Comparison of ENCODE assay signal across 14 cellular contexts in the genomic region with DNA sequence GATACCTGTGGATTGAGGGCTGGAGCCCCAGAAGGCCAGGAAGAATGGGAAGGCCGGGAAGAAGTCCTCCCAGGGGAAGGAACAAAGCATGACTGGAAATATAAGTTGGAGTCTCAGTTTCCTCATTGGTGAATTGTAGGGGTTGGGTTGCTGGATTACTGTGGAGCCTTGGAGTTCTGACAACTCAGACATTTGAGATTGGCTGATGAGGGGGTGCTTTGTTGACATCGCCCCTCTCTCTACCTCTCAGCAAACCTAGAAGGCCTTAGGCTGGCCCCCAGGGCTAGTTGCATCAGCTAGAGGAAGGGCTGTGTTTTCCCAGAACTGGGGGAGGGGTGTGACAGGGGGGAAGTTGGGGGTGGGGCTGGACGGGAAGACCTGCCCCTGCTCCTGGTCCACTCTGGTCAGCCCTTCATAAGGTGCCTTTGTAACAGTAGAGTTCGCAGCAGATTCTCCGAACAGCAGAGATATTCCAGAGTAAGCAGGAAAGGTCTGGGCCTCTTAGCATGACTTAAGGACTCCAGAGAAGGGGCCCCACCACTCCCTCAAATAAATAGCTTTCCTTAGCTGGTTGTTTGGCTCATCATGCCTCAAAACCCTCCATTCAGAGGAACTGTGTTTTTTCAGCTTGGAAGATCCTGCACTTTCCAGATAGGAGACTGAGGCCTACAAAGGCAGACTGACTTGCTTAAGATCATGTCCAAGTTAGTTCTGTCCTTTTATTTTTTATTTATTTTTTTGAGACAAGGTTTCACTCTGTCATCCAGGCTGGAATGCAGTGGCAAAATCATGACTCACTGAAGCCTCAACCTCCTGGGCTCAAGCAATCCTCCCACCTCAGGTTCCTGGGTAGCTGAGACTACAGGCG. TPM values are rescaled to one million over a fixed set of nuclear protein-coding genes. Genes with fewer than 3 reads are reported as not detected.
DNase-seq lines count a peak whose midpoint lies in the region; ATAC-seq and TF ChIP-seq lines count a peak whose summit lies in the region.
"Had no signal": no experiment of that assay in that cellular context is flagged by ENCODE, and none has a peak within 500 bp of the region (broad histone marks: within the 10 kb centered on the region; RNA-seq: fewer than 3 reads in every experiment).

No MANE protein-coding gene starts in this region.

- DNase-seq in AG04449 (ENCODE audit: low read depth, low spot score) (peak; percentile 29), HS-27A (ENCODE audit: low read depth) (peak; percentile 69), iPS-NIHi7 (ENCODE audit: extremely low spot score) (peak; percentile 76), NCI-H2029 (lab: John Stamatoyannopoulos, UW) (no peak), caudate nucleus (lab: John Stamatoyannopoulos, UW) (no peak), GF-D8 (lab: John Stamatoyannopoulos, UW) (no peak)
- DNase-seq in activated CD8-positive, alpha-beta T cell treated with anti-CD3 and anti-CD28 coated beads for 36 hours: no peak
- DNase-seq: activated CD8-positive, alpha-beta memory T cell treated with anti-CD3 and anti-CD28 coated beads, Interleukin-2, amount 10 ng/mL, durations not matched to agents 7 days and 5 days; COR-L47; left ventricle myocardium inferior; NCI-H1417; stimulated activated naive CD4-positive, alpha-beta T cell treated with Interleukin-2 at 50 U/mL for 16 hours had no signal

- no peaks in the 10 kb centered on the region for H3K9me3 Mint-ChIP-seq in activated CD8-positive, alpha-beta T cell treated with anti-CD3 and anti-CD28 coated beads for 36 hours

- no peak for ATAC-seq in activated CD8-positive, alpha-beta T cell treated with anti-CD3 and anti-CD28 coated beads for 36 hours
- no peak for ATAC-seq in HG02763 (IDR thresholded peaks at IDR 0.05; ENCODE audit: unreplicated experiment)
- ATAC-seq: activated CD8-positive, alpha-beta memory T cell treated with anti-CD3 and anti-CD28 coated beads, Interleukin-2, amount 10 ng/mL, durations not matched to agents 7 days and 5 days had no signal

- H3K4me3 Mint-ChIP-seq in activated CD8-positive, alpha-beta T cell treated with anti-CD3 and anti-CD28 coated beads for 36 hours: no peak overlapping the region
- H3K4me3 Mint-ChIP-seq: activated CD8-positive, alpha-beta memory T cell treated with anti-CD3 and anti-CD28 coated beads, Interleukin-2, amount 10 ng/mL, durations not matched to agents 7 days and 5 days had no signal

- H3K4me1 Mint-ChIP-seq in activated CD8-positive, alpha-beta T cell treated with anti-CD3 and anti-CD28 coated beads for 36 hours (ENCODE audit: low read depth): peaks cover 9% of the 10 kb centered on the region

- CTCF ChIA-PET in AG04449 (lab: Yijun Ruan, JAX): interaction anchor here (0.7 to 2.2 kb wide), 4 partner anchors 10 to 513 kb away, joined by 3 to 11 read pairs (median 4); no protein-coding TSS in a partner anchor
- CTCF ChIA-PET in activated CD8-positive, alpha-beta T cell treated with anti-CD3 and anti-CD28 coated beads for 36 hours (lab: Charles Lee): interaction anchor here (1.5 to 2.3 kb wide), 3 partner anchors 10 to 27 kb away, joined by 3 to 6 read pairs (median 5); no protein-coding TSS in a partner anchor

- H3K27ac Mint-ChIP-seq in activated CD8-positive, alpha-beta T cell treated with anti-CD3 and anti-CD28 coated beads for 36 hours: peak overlapping the region; percentile 71
- H3K27ac Mint-ChIP-seq: activated CD8-positive, alpha-beta memory T cell treated with anti-CD3 and anti-CD28 coated beads, Interleukin-2, amount 10 ng/mL, durations not matched to agents 7 days and 5 days had no signal

- H3K4me3 ChIP-seq in AG04449 (ENCODE audit: low read depth, low read length): no peak overlapping the region
- H3K4me3 ChIP-seq: left ventricle myocardium inferior had no signal

- H3K27me3 Mint-ChIP-seq in activated CD8-positive, alpha-beta T cell treated with anti-CD3 and anti-CD28 coated beads for 36 hours: no peaks in the 10 kb centered on the region
- H3K27me3 Mint-ChIP-seq: activated CD8-positive, alpha-beta memory T cell treated with anti-CD3 and anti-CD28 coated beads, Interleukin-2, amount 10 ng/mL, durations not matched to agents 7 days and 5 days had no signal

- POLR2A ChIA-PET in AG04449 (lab: Yijun Ruan, JAX): no interaction called here
- POLR2A ChIA-PET in activated CD8-positive, alpha-beta T cell treated with anti-CD3 and anti-CD28 coated beads for 36 hours (lab: Charles Lee): no interaction called here

- TF ChIP-seq CTCF in AG04449 (IDR thresholded peaks at IDR 0.05; ENCODE audit: insufficient read depth, low read length, missing control alignments): no peak
- no peak for TF ChIP-seq CTCF in activated CD8-positive, alpha-beta T cell treated with anti-CD3 and anti-CD28 coated beads for 36 hours (IDR thresholded peaks at IDR 0.05)

- intact Hi-C loops in activated CD8-positive, alpha-beta T cell treated with anti-CD3 and anti-CD28 coated beads for 36 hours (cut with micrococcal nuclease): no loop called here

- H3K36me3 Mint-ChIP-seq in activated CD8-positive, alpha-beta T cell treated with anti-CD3 and anti-CD28 coated beads for 36 hours (ENCODE audit: low read depth): no peaks in the 10 kb centered on the region
- H3K36me3 Mint-ChIP-seq: activated CD8-positive, alpha-beta memory T cell treated with anti-CD3 and anti-CD28 coated beads, Interleukin-2, amount 10 ng/mL, durations not matched to agents 7 days and 5 days had no signal

- H3K27ac ChIP-seq in caudate nucleus (ENCODE audit: low read depth, low read length): no peak overlapping the region
- H3K27ac ChIP-seq: left ventricle myocardium inferior had no signal

RNA-seq across cellular contexts. Expression of a gene that starts 12.5 kb away (rescaled TPM):
- not detected for total RNA-seq in activated CD8-positive, alpha-beta T cell treated with anti-CD3 and anti-CD28 coated beads for 36 hours
- total RNA-seq: activated CD8-positive, alpha-beta memory T cell treated with anti-CD3 and anti-CD28 coated beads, Interleukin-2, amount 10 ng/mL, durations not matched to agents 7 days and 5 days; dermis microvascular lymphatic vessel endothelial cell had no signal

RNA-seq across cellular contexts. Expression of a gene that starts 28.1 kb away (rescaled TPM):
- total RNA-seq in activated CD8-positive, alpha-beta T cell treated with anti-CD3 and anti-CD28 coated beads for 36 hours: under 1 TPM in 1 of 2 experiments, not detected in 1; 0.16 TPM

RNA-seq across cellular contexts. Expression of a gene that starts 28.5 kb away (rescaled TPM):
- 100 to 1,000 TPM; 169 to 179 TPM for total RNA-seq in activated CD8-positive, alpha-beta T cell treated with anti-CD3 and anti-CD28 coated beads for 36 hours

RNA-seq across cellular contexts. Expression of a gene that starts 56.7 kb away (rescaled TPM):
- total RNA-seq in activated CD8-positive, alpha-beta T cell treated with anti-CD3 and anti-CD28 coated beads for 36 hours: 10 to 100 TPM; 44.4 to 45.8 TPM

Comparison
In these comparisons a context has a peak if more than half of its experiments do, and no peak if none do; other contexts are left out.
1. DNase-seq: peak in AG04449 (single experiment), HS-27A (single experiment) and iPS-NIHi7 (single experiment); none in activated CD8-positive, alpha-beta T cell treated with anti-CD3 and anti-CD28 coated beads for 36 hours (single experiment), NCI-H2029 (single experiment), caudate nucleus (0 of 61) and GF-D8 (single experiment).